In genomic region chr18:68995675-68996074, GRCh38 we compare ENCODE assay signal across 34 cellular contexts.
"Had no signal": no experiment of that assay in that cellular context is flagged by ENCODE, and none has a peak within 500 bp of the region (broad histone marks: within the 10 kb centered on the region; RNA-seq: fewer than 3 reads in every experiment).

No MANE protein-coding gene starts in this region.

- H3K4me3 ChIP-seq: MG63 had no signal

- H3K27me3 ChIP-seq: MG63 had no signal

- H3K36me3 ChIP-seq: MG63 had no signal

- H3K9ac ChIP-seq: KMS-11 had no signal

- H3K27ac ChIP-seq: KMS-11 had no signal

- H3K4me2 ChIP-seq: KMS-11 had no signal

- H3K9me3 ChIP-seq: MG63 had no signal

- DNase-seq: Kasumi-1, MG63, MM.1S, MV-4-11, NCI-H1048, NCI-H1092, NCI-H1092 treated with DMSO at 0.1 percent for 48 hours, NCI-H1105, NCI-H1105 treated with DMSO at 0.1 percent for 48 hours, NCI-H1417, NCI-H1417 treated with DMSO at 0.1 percent for 48 hours, NCI-H1436, NCI-H1436 treated with DMSO at 0.1 percent for 48 hours, NCI-H146, NCI-H1694, NCI-H1694 treated with DMSO at 0.1 percent for 48 hours, NCI-H187, NCI-H187 treated with DMSO at 0.1 percent for 48 hours, NCI-H1930, NCI-H2029, NCI-H2029 treated with DMSO at 0.1 percent for 48 hours, NCI-H2081, NCI-H2081 treated with DMSO at 0.1 percent for 48 hours, NCI-H2107, NCI-H2171, NCI-H2171 treated with DMSO at 0.1 percent for 48 hours, NCI-H2227 treated with DMSO at 0.1 percent for 48 hours, NCI-H226, NCI-H345, NCI-H446, NCI-H446 treated with DMSO at 0.1 percent for 48 hours, NCI-H510A, NCI-H510A treated with DMSO at 0.1 percent for 48 hours had no signal
